Comparison of ENCODE assay signal across 13 cellular contexts in genomic region chr16:70661918-70662641, GRCh38. TPM values are rescaled to one million over a fixed set of nuclear protein-coding genes. Genes with fewer than 3 reads are reported as not detected.
DNase-seq lines count a peak whose midpoint lies in the region; ATAC-seq, FAIRE-seq and TF ChIP-seq lines count a peak whose summit lies in the region.
"Had no signal": no experiment of that assay in that cellular context is flagged by ENCODE, and none has a peak within 500 bp of the region (broad histone marks: within the 10 kb centered on the region; RNA-seq: fewer than 3 reads in every experiment).

No MANE protein-coding gene starts in this region.

- in situ Hi-C loops in K562 (cut with MboI) = no loop called here

- POLR2A ChIA-PET in K562 (lab: Yijun Ruan, JAX) = interaction anchor here (0.6 to 0.9 kb wide), 3 partner anchors 13 to 52 kb away, joined by 3 read pairs; partner anchors contain the start of gene IL34

- no peak overlapping the region for H3K4me2 ChIP-seq in K562 (ENCODE audit: insufficient read depth, low read length)

- H3K4me3 ChIP-seq in H7 (ENCODE audit: insufficient read depth, low read depth, low read length) (no peak overlapping the region), K562 (no peak overlapping the region), thoracic aorta (no peak overlapping the region), esophagus squamous epithelium (no peak overlapping the region)
- H3K4me3 ChIP-seq: lung had no signal

- H3K36me3 ChIP-seq in H7 (replicated peaks; ENCODE audit: control insufficient read depth, insufficient read depth, low read length) = peaks cover 2% of the 10 kb centered on the region
- H3K36me3 ChIP-seq in K562 (ENCODE audit: control insufficient read depth, insufficient read depth, low read length) = peaks cover 40% of the 10 kb centered on the region; the same call in 2 of the 3 replicates
- H3K36me3 ChIP-seq in thoracic aorta = peaks cover 37% of the 10 kb centered on the region
- H3K36me3 ChIP-seq in esophagus squamous epithelium = peaks cover 31 to 64% (median 34%) of the 10 kb centered on the region in 3 donors

- ATAC-seq in K562 (peak; percentile 15), thoracic aorta (ENCODE audit: insufficient number of reproducible peaks, low FRiP score, low read depth) (no peak)
- ATAC-seq: activated naive CD8-positive, alpha-beta T cell treated with anti-CD3 and anti-CD28 coated beads, Interleukin-2, amount 50 U/mL, for 24 hours had no signal

- CTCF ChIA-PET in K562 (lab: Yijun Ruan, JAX; ENCODE audit: low intra/inter-chr PET ratio) = no interaction called here

- TF ChIP-seq EP300 in K562 (IDR thresholded peaks at IDR 0.05; ENCODE audit: low read length) = no peak

- BruUV-seq in K562 (replicated peaks; lab: Mats Ljungman, UMichigan) = TSS peak; percentile 63

- H3K9me1 ChIP-seq in K562 (ENCODE audit: control insufficient read depth, insufficient read depth, low read length) = no peaks in the 10 kb centered on the region

- intact Hi-C loops in K562 (cut with micrococcal nuclease) = no loop called here
- intact Hi-C loops in esophagus squamous epithelium (cut with DNase I) = no loop called here

- DNase-seq in H7 (peak; percentile 66), K562 (ENCODE audit: extremely low read depth in 1 of 4, low spot score in 3 of 4) (no peak), kidney glomerular epithelial cell (lab: John Stamatoyannopoulos, UW) (peak; percentile 14), thoracic aorta (ENCODE audit: low spot score) (no peak), Kasumi-1 (lab: John Stamatoyannopoulos, UW) (no peak), esophagus squamous epithelium (lab: John Stamatoyannopoulos, UW) (no peak), NCI-H1436 treated with DMSO at 0.1 percent for 48 hours (lab: John Stamatoyannopoulos, UW) (no peak)
- no peak for DNase-seq in stimulated activated CD4-positive, alpha-beta T cell treated with anti-CD3 and anti-CD28 coated beads, Interleukin-4, amount 100 ng/mL, for 4 hours
- DNase-seq: activated naive CD8-positive, alpha-beta T cell treated with anti-CD3 and anti-CD28 coated beads, Interleukin-2, amount 50 U/mL, for 24 hours; NCI-H446 treated with DMSO at 0.1 percent for 48 hours; SIG-M5; stimulated activated CD4-positive, alpha-beta T cell treated with anti-CD3 and anti-CD28 coated beads, Interleukin-4, amount 100 ng/mL, for 1 hour had no signal

- H3K9ac ChIP-seq in K562 (ENCODE audit: insufficient read depth in 1 of 2, low read depth in 2 of 2, low read length in 2 of 2) = no peak overlapping the region

- peaks cover 0 to 38% of the 10 kb centered on the region in 2 experiments; a peak in 2 of 5 replicates for H3K4me1 ChIP-seq in K562 (replicated peaks in 1 of 2; ENCODE audit: control insufficient read depth in 2 of 2, insufficient read depth in 2 of 2, low read length in 2 of 2)
- peaks cover 0 to 10% of the 10 kb centered on the region in 2 donors for H3K4me1 ChIP-seq in thoracic aorta (ENCODE audit: control insufficient read depth in 1 of 2, low read depth in 2 of 2)
- peaks cover 0 to 21% (median 0%) of the 10 kb centered on the region in 3 donors for H3K4me1 ChIP-seq in esophagus squamous epithelium

- H3K27me3 ChIP-seq in H7 (ENCODE audit: control insufficient read depth, insufficient read depth, low read length) (no peaks in the 10 kb centered on the region), K562 (ENCODE audit: control insufficient read depth in 2 of 2, insufficient read depth in 2 of 2, low read length in 2 of 2) (no peaks in the 10 kb centered on the region), thoracic aorta (replicated peaks; ENCODE audit: insufficient read depth) (no peaks in the 10 kb centered on the region), esophagus squamous epithelium (no peaks in the 10 kb centered on the region)

- TF ChIP-seq CTCF in K562 (IDR thresholded peaks at IDR 0.05 in 2 of 3, conservative IDR thresholded peaks at IDR 0.05 in 1 of 3; ENCODE audit: insufficient read depth in 2 of 3, low read depth in 1 of 3, low read length in 3 of 3) (no peak), thoracic aorta (IDR thresholded peaks at IDR 0.05) (no peak), esophagus squamous epithelium (IDR thresholded peaks at IDR 0.05) (no peak)

- TF ChIP-seq POLR2A in K562 (conservative IDR thresholded peaks at IDR 0.05) (0 out of 2 replicates have a peak, but pooled peaks have one; percentile 40), esophagus squamous epithelium (IDR thresholded peaks at IDR 0.05) (no peak)

- no peak overlapping the region for H3K27ac ChIP-seq in K562 (ENCODE audit: extremely low read depth, low read depth, low read length)
- H3K27ac ChIP-seq in thoracic aorta = peak overlapping the region; percentile 1 to 47
- peak overlapping the region in 1 of 4 donors; percentile 0 for H3K27ac ChIP-seq in esophagus squamous epithelium

- H4K20me1 ChIP-seq in K562 (replicated peaks; ENCODE audit: control insufficient read depth, insufficient read depth, low read length) = no peaks in the 10 kb centered on the region

- H2AFZ ChIP-seq in K562 (ENCODE audit: low read depth, low read length) = no peak overlapping the region

- H3K9me3 ChIP-seq in K562 (replicated peaks; ENCODE audit: control insufficient read depth, insufficient read depth, low read depth, low read length) (no peaks in the 10 kb centered on the region), thoracic aorta (no peaks in the 10 kb centered on the region), esophagus squamous epithelium (no peaks in the 10 kb centered on the region)

- no peak for FAIRE-seq in K562 (lab: Jason Lieb, UNC)

- WGBS in K562 (ENCODE audit: insufficient coverage, low coverage, missing lambda C conversion rate) = 70% methylated on average over 20 of the region's 21 CpGs
- 56 to 73% methylated on average over 7 to 13 of the region's 21 CpGs for WGBS in esophagus squamous epithelium, 2 donors

- TF ChIP-seq RAD21 in K562 (CRISPR knock-in tag; conservative IDR thresholded peaks at IDR 0.05 in 1 of 2, IDR thresholded peaks at IDR 0.05 in 1 of 2) = no peak

- H3K79me2 ChIP-seq in K562 (ENCODE audit: control insufficient read depth, insufficient read depth, low read length) = no peaks in the 10 kb centered on the region

TF ChIP-seq in K562, 482 proteins besides CTCF, POLR2A, EP300 and RAD21 (continues in another document):
- 0 out of 2 replicates have a peak, but pooled peaks have one; percentile 6 for TF ChIP-seq VEZF1 (CRISPR knock-in tag; IDR thresholded peaks at IDR 0.05)

RNA-seq across cellular contexts. Expression of gene IL34, which starts 15.7 kb away (rescaled TPM):
- 8.5 and 8.8 TPM in 2 replicates for total RNA-seq in H7 (2014; rRNA removed; shearing (Covaris generic))
- total RNA-seq in K562 (2011; cell fraction: chromatin; rRNA removed; ENCODE audit: low replicate concordance) = 0.44 TPM in 1 of 2 replicates, not detected in the other
- not detected in 2 replicates for total RNA-seq in K562 (2011; cell fraction: nucleolus; rRNA removed)
- not detected in 2 replicates for total RNA-seq in K562 (2011; cell fraction: nucleoplasm; rRNA removed)
- 0.20 TPM in 1 of 2 replicates, not detected in the other for total RNA-seq in K562 (2014; rRNA removed)
- not detected in 2 replicates for total RNA-seq in K562 (2014; rRNA removed; fragmentation: Illumina TruSeq; extraction: Trizol)
- total RNA-seq in K562 (2015; rRNA removed; fragmentation: Illumina TruSeq; extraction: Trizol) = 0.18 TPM in 1 of 2 replicates, not detected in the other
- total RNA-seq in K562 (2021) = 0.25 TPM in 1 of 2 replicates, not detected in the other
- 0.10 TPM in 1 of 2 replicates, not detected in the other for polyA plus RNA-seq in K562 (2011; rRNA removed)
- 0.16 and 0.49 TPM in 2 replicates for polyA plus RNA-seq in K562 (2011; cell fraction: cytosol; rRNA removed)
- polyA plus RNA-seq in K562 (2011; cell fraction: nucleus; rRNA removed) = 0.20 and 0.32 TPM in 2 replicates
- 0.39 and 0.44 TPM in 2 replicates for polyA plus RNA-seq in K562 (2012)
- polyA plus RNA-seq in K562 (2014; fragmentation: Illumina TruSeq; extraction: Trizol) = 0.58 TPM in 1 of 2 replicates, not detected in the other
- not detected for polyA plus RNA-seq in K562 (2014; fragmentation: Nextera tagmentation; extraction: Ambion mirVana)
- 0.07 and 0.18 TPM in 2 replicates for polyA plus RNA-seq in K562 (2014; rRNA removed)
- polyA minus RNA-seq in K562 (2011; rRNA and poly(A)+ RNA removed) = not detected in 2 replicates
- not detected in 2 replicates for polyA minus RNA-seq in K562 (2011; cell fraction: cytosol; rRNA and poly(A)+ RNA removed)
- not detected in 2 replicates for polyA minus RNA-seq in K562 (2011; cell fraction: nucleus; rRNA and poly(A)+ RNA removed)
- 10 to 100 TPM; 11.9 to 55.6 TPM for total RNA-seq in thoracic aorta
- total RNA-seq in esophagus squamous epithelium = 10 to 100 TPM in 2 of 4 donors, 1 to 10 TPM in 2; 3.2 to 26.6 (median 9.1) TPM

RNA-seq across cellular contexts. Expression of gene MTSS2, which starts 23.8 kb away (rescaled TPM):
- 30.7 and 44.8 TPM in 2 replicates for total RNA-seq in H7 (2014; rRNA removed; shearing (Covaris generic))
- 15.0 and 50.2 TPM in 2 replicates for total RNA-seq in K562 (2011; cell fraction: chromatin; rRNA removed; ENCODE audit: low replicate concordance)
- total RNA-seq in K562 (2011; cell fraction: nucleolus; rRNA removed) = 41.7 and 44.2 TPM in 2 replicates
- total RNA-seq in K562 (2011; cell fraction: nucleoplasm; rRNA removed) = 20.2 and 24.3 TPM in 2 replicates
- total RNA-seq in K562 (2014; rRNA removed) (15.4 and 22.4 TPM in 2 replicates), K562 (2014; rRNA removed; fragmentation: Illumina TruSeq; extraction: Trizol) (4.8 and 9.1 TPM in 2 replicates), K562 (2015; rRNA removed; fragmentation: Illumina TruSeq; extraction: Trizol) (20.6 and 24.2 TPM in 2 replicates), K562 (2021) (51.2 and 60.3 TPM in 2 replicates), thoracic aorta (10 to 100 TPM; 57.3 to 58.5 TPM), esophagus squamous epithelium (10 to 100 TPM; 15.5 to 39.7 (median 27.5) TPM)
- polyA plus RNA-seq in K562 (2011; rRNA removed) (16.9 and 21.5 TPM in 2 replicates), K562 (2014; fragmentation: Illumina TruSeq; extraction: Trizol) (36.2 and 45.7 TPM in 2 replicates), K562 (2014; fragmentation: Nextera tagmentation; extraction: Ambion mirVana) (under 1 TPM; 0.11 to 0.32 TPM), K562 (2014; rRNA removed) (31.1 and 46.9 TPM in 2 replicates)
- polyA plus RNA-seq in K562 (2011; cell fraction: cytosol; rRNA removed) = 13.3 and 40.6 TPM in 2 replicates
- polyA plus RNA-seq in K562 (2011; cell fraction: nucleus; rRNA removed) = 40.9 and 91.6 TPM in 2 replicates
- polyA plus RNA-seq in K562 (2012) = 55.8 and 57.7 TPM in 2 replicates
- 6.7 and 12.5 TPM in 2 replicates for polyA minus RNA-seq in K562 (2011; rRNA and poly(A)+ RNA removed)
- 27.2 and 41.8 TPM in 2 replicates for polyA minus RNA-seq in K562 (2011; cell fraction: cytosol; rRNA and poly(A)+ RNA removed)
- 20.1 and 25.2 TPM in 2 replicates for polyA minus RNA-seq in K562 (2011; cell fraction: nucleus; rRNA and poly(A)+ RNA removed)

Comparison
In these comparisons a context has a peak if more than half of its experiments do, and no peak if none do; other contexts are left out.
1. DNase-seq: peak in H7 (single experiment) and kidney glomerular epithelial cell (single experiment); none in K562 (0 of 4), thoracic aorta (single experiment), Kasumi-1 (0 of 2), esophagus squamous epithelium (single experiment), NCI-H1436 treated with DMSO at 0.1 percent for 48 hours (single experiment) and stimulated activated CD4-positive, alpha-beta T cell treated with anti-CD3 and anti-CD28 coated beads, Interleukin-4, amount 100 ng/mL, for 4 hours (0 of 2).